ENCODE assay signal across 8 cellular contexts in the genomic region with DNA sequence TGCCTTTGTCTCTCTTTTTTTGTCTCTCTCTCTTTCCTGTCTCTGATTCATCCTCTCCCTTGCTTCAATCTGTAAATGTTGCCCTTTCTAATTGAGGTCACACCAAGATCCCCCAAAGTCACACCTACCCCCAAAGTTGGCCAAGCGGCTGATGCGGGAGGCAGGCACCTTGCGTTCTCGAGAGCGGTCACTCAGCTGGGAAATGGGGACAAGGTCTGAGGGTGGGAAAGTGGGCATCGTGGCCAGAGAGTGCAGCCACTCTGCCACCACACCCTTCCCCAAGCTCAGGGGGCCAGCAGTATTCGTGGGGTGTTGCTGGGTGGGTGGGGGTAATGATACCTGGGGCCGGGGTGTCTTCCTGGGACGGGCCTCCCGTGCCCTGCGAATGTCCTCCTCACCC. TPM values are rescaled to one million over a fixed set of nuclear protein-coding genes. Genes with fewer than 3 reads are reported as not detected.
DNase-seq lines count a peak whose midpoint lies in the region; ATAC-seq and TF ChIP-seq lines count a peak whose summit lies in the region.

No MANE protein-coding gene starts in this region.

- peak overlapping the region; percentile 54 for H3K4me3 Mint-ChIP-seq in osteocyte (ENCODE audit: unreplicated experiment)

- no peak for DNase-seq in BJ (ENCODE audit: low read depth)
- DNase-seq in epithelial cell of prostate (ENCODE audit: low read depth, low spot score) = no peak
- DNase-seq in osteocyte (ENCODE audit: extremely low spot score, unreplicated experiment) = no peak
- no peak for DNase-seq in stimulated activated CD4-positive, alpha-beta T cell treated with anti-CD3 and anti-CD28 coated beads, Interleukin-12 subunit alpha, Interleukin-12 subunit beta, amount 100 ng/mL, for 4 hours
- no peak for DNase-seq in DMS79 (lab: John Stamatoyannopoulos, UW)

- H3K9me3 ChIP-seq in OCI-LY1 (ENCODE audit: low read length) = no peaks in the 10 kb centered on the region

- ATAC-seq in HG03432 (IDR thresholded peaks at IDR 0.05; ENCODE audit: unreplicated experiment) (no peak), HG03039 (IDR thresholded peaks at IDR 0.05; ENCODE audit: unreplicated experiment) (no peak)

- H3K79me2 ChIP-seq in OCI-LY1 (ENCODE audit: insufficient read depth, low read length) = peaks cover 2% of the 10 kb centered on the region; the same call in 1 of the 2 replicates

- no peaks in the 10 kb centered on the region for H3K9me2 ChIP-seq in OCI-LY1 (ENCODE audit: low read depth, low read length)

- peaks cover 13% of the 10 kb centered on the region for H3K36me3 Mint-ChIP-seq in osteocyte (ENCODE audit: unreplicated experiment)

- H3K4me3 ChIP-seq in BJ (ENCODE audit: low read depth, low read length) = peak overlapping the region; percentile 60
- H3K4me3 ChIP-seq in OCI-LY1 (ENCODE audit: low read depth, low read length, poor library complexity, severe bottlenecking) = peak overlapping the region; percentile 95

- H3K36me3 ChIP-seq in BJ (ENCODE audit: control insufficient read depth, insufficient read depth, low read length) (peaks cover 5% of the 10 kb centered on the region), OCI-LY1 (ENCODE audit: insufficient read depth, low read length) (peaks cover 16% of the 10 kb centered on the region)

- TF ChIP-seq CTCF in BJ (IDR thresholded peaks at IDR 0.05; ENCODE audit: insufficient read depth, low read depth, low read length) (no peak), OCI-LY1 (IDR thresholded peaks at IDR 0.05; ENCODE audit: low read length) (no peak), osteocyte (IDR thresholded peaks at IDR 0.05) (no peak)

- H3K4me1 Mint-ChIP-seq in osteocyte (ENCODE audit: unreplicated experiment) = peaks cover 36% of the 10 kb centered on the region

- POLR2A ChIA-PET in BJ (lab: Charles Lee) = no interaction called here

- H4K20me1 ChIP-seq in OCI-LY1 (ENCODE audit: insufficient read depth, low read length) = no peaks in the 10 kb centered on the region

- peak overlapping the region; percentile 99 for H3K27ac Mint-ChIP-seq in osteocyte (ENCODE audit: unreplicated experiment)

- no peak overlapping the region for H2AFZ ChIP-seq in OCI-LY1 (ENCODE audit: low read length)

- H3K4me1 ChIP-seq in OCI-LY1 (ENCODE audit: insufficient read depth, low read length, severe bottlenecking) = peaks cover 37% of the 10 kb centered on the region

- no peaks in the 10 kb centered on the region for H3K9me3 Mint-ChIP-seq in osteocyte (ENCODE audit: unreplicated experiment)

- H3F3A ChIP-seq in OCI-LY1 (ENCODE audit: insufficient read depth, low read length) = no peaks in the 10 kb centered on the region

- peak overlapping the region; percentile 88 for H3K4me2 ChIP-seq in OCI-LY1 (ENCODE audit: low read length)

- H3K27ac ChIP-seq in OCI-LY1 (ENCODE audit: low read depth, low read length, poor library complexity, severe bottlenecking) (no peak overlapping the region), epithelial cell of prostate (peak overlapping the region; percentile 99)

- no peaks in the 10 kb centered on the region for H3K27me3 ChIP-seq in BJ (ENCODE audit: control insufficient read depth, insufficient read depth, low read length)
- no peaks in the 10 kb centered on the region for H3K27me3 ChIP-seq in OCI-LY1 (ENCODE audit: insufficient read depth, low read length)

- H3K27me3 Mint-ChIP-seq in osteocyte (ENCODE audit: unreplicated experiment) = no peaks in the 10 kb centered on the region

- CTCF ChIA-PET in BJ (lab: Yijun Ruan, JAX) = interaction anchor here (0.9 kb wide), 1 partner anchor 11 kb away, joined by 4 read pairs; no protein-coding TSS in a partner anchor

- no peak overlapping the region; the same call in 1 of the 2 replicates for H3K9ac ChIP-seq in OCI-LY1 (ENCODE audit: low read length)

RNA-seq across cellular contexts. Expression of a gene that starts 2.7 kb away (rescaled TPM):
- 22.7 and 35.3 TPM in 2 replicates for polyA plus RNA-seq in BJ (2011; rRNA removed)
- polyA minus RNA-seq in BJ (2011; rRNA and poly(A)+ RNA removed) = 15.0 and 20.8 TPM in 2 replicates
- 33.8 and 42.0 TPM in 2 replicates for total RNA-seq in osteocyte

RNA-seq across cellular contexts. Expression of a gene that starts 3.0 kb away (rescaled TPM):
- polyA plus RNA-seq in BJ (2011; rRNA removed) = 8.9 and 11.9 TPM in 2 replicates
- 10.0 and 16.4 TPM in 2 replicates for polyA minus RNA-seq in BJ (2011; rRNA and poly(A)+ RNA removed)
- 10.9 and 12.0 TPM in 2 replicates for total RNA-seq in osteocyte

RNA-seq across cellular contexts. Expression of a gene that starts 23.5 kb away (rescaled TPM):
- polyA plus RNA-seq in BJ (2011; rRNA removed) = 15.9 and 28.6 TPM in 2 replicates
- polyA minus RNA-seq in BJ (2011; rRNA and poly(A)+ RNA removed) = 10.2 and 13.9 TPM in 2 replicates
- total RNA-seq in osteocyte = 63.2 and 67.1 TPM in 2 replicates

RNA-seq across cellular contexts. Expression of a gene that starts 36.3 kb away (rescaled TPM):
- polyA plus RNA-seq in BJ (2011; rRNA removed) = 3.9 and 5.5 TPM in 2 replicates
- polyA minus RNA-seq in BJ (2011; rRNA and poly(A)+ RNA removed) = 5.0 and 5.8 TPM in 2 replicates
- 14.6 and 17.0 TPM in 2 replicates for total RNA-seq in osteocyte

RNA-seq across cellular contexts. Expression of a gene that starts 37.1 kb away (rescaled TPM):
- 92.2 and 167 TPM in 2 replicates for polyA plus RNA-seq in BJ (2011; rRNA removed)
- 90.9 and 160 TPM in 2 replicates for polyA minus RNA-seq in BJ (2011; rRNA and poly(A)+ RNA removed)
- total RNA-seq in osteocyte = 48.0 and 53.2 TPM in 2 replicates
